19 cellular contexts compared by ENCODE assay signal in the genomic region with DNA sequence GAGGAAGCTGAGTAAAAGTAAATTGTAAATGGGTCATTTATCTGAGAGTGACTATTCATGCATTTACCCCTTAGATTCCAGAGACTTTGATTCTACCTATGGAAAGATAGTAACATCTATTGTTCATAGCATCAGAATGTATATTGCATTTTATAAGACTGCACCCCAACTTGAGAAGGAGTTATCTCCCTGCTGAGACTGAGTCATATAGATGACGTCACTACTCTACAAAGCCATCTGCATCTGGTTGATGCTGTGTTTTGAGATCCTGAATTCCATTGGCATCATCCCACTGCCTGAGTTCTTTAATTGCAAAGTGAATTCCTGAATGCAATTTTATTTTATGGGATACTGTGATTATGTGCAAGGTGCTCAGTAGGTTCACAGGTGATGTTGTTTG.
"Had no signal": no experiment of that assay in that cellular context is flagged by ENCODE, and none has a peak within 500 bp of the region (broad histone marks: within the 10 kb centered on the region; RNA-seq: fewer than 3 reads in every experiment).

No MANE protein-coding gene starts in this region.

- DNase-seq: activated CD4-positive, alpha-beta T cell treated with anti-CD3 and anti-CD28 coated beads, Interleukin-2, amount 50 U/mL, for 1 hour; activated CD4-positive, CD25-positive, alpha-beta regulatory T cell treated with anti-CD3 and anti-CD28 coated beads, Interleukin-2, amount 50 U/mL, for 72 hours; activated CD8-positive, alpha-beta T cell treated with anti-CD3 and anti-CD28 coated beads, Interleukin-2, amount 10 ng/mL, durations not matched to agents 7 days and 5 days; activated gamma-delta T cell treated with Interleukin-2 at 50 U/mL for 16 hours; aorta; brain microvascular endothelial cell; central memory CD4-positive, alpha-beta T cell; dermis blood vessel endothelial cell; effector CD8-positive, alpha-beta T cell; heart left ventricle; left ventricle myocardium superior; spleen; stimulated activated naive CD8-positive, alpha-beta T cell treated with anti-CD3 and anti-CD28 coated beads, Interleukin-15, amount 100 ng/mL, for 72 hours; tibial artery; WERI-Rb-1 had no signal

- ATAC-seq: activated CD8-positive, alpha-beta T cell treated with anti-CD3 and anti-CD28 coated beads, Interleukin-2, amount 10 ng/mL, durations not matched to agents 7 days and 5 days; gastroesophageal sphincter; heart left ventricle; left ventricle myocardium superior; natural killer cell treated with Interleukin-12 subunit alpha and Interleukin-12 subunit beta and Interleukin-15 and Interleukin-18, amount 100 ng/mL, for 72 hours; stimulated activated naive CD8-positive, alpha-beta T cell treated with anti-CD3 and anti-CD28 coated beads, Interleukin-15, amount 100 ng/mL, for 72 hours had no signal

- H3K4me3 ChIP-seq: esophagus muscularis mucosa, gastroesophageal sphincter, heart left ventricle, prostate gland, spleen, tibial artery had no signal
